ENCODE assay signal across 8 cellular contexts in genomic region chr19:869245-870177, GRCh38. TPM values are rescaled to one million over a fixed set of nuclear protein-coding genes. Genes with fewer than 3 reads are reported as not detected.
A peak's percentile ranks its signal among the peaks of the same experiment; 100 is the strongest.
DNase-seq lines count a peak whose midpoint lies in the region; ATAC-seq and FAIRE-seq lines count a peak whose summit lies in the region.

No MANE protein-coding gene starts in this region.

- WGBS in small intestine, 3 donors: 71 to 82% (median 77%) methylated on average over 28 to 29 of the region's 29 CpGs

- no peaks in the 10 kb centered on the region for H3K9me3 ChIP-seq in adipocyte (ENCODE audit: control insufficient read depth, low read length)
- H3K9me3 ChIP-seq in small intestine (ENCODE audit: control insufficient read depth, low read depth): no peaks in the 10 kb centered on the region

- ATAC-seq in left ventricle myocardium superior: peak; percentile 33
- ATAC-seq in stimulated activated effector memory CD8-positive, alpha-beta T cell treated with anti-CD3 and anti-CD28 coated beads, Interleukin-12 subunit alpha, Interleukin-12 subunit beta, amount 100 ng/mL, for 72 hours: no peak
- ATAC-seq in GM21528 (IDR thresholded peaks at IDR 0.05; ENCODE audit: low FRiP score, unreplicated experiment): no peak
- ATAC-seq in GM18907 (IDR thresholded peaks at IDR 0.05; ENCODE audit: unreplicated experiment): no peak
- no peak for ATAC-seq in GM21723 (IDR thresholded peaks at IDR 0.05; ENCODE audit: unreplicated experiment)

- H3K27ac Mint-ChIP-seq in stimulated activated effector memory CD8-positive, alpha-beta T cell treated with anti-CD3 and anti-CD28 coated beads, Interleukin-12 subunit alpha, Interleukin-12 subunit beta, amount 100 ng/mL, for 72 hours: peak overlapping the region; percentile 76

- H3K9me3 Mint-ChIP-seq in stimulated activated effector memory CD8-positive, alpha-beta T cell treated with anti-CD3 and anti-CD28 coated beads, Interleukin-12 subunit alpha, Interleukin-12 subunit beta, amount 100 ng/mL, for 72 hours: no peaks in the 10 kb centered on the region

- no peak overlapping the region for H3K4me3 Mint-ChIP-seq in stimulated activated effector memory CD8-positive, alpha-beta T cell treated with anti-CD3 and anti-CD28 coated beads, Interleukin-12 subunit alpha, Interleukin-12 subunit beta, amount 100 ng/mL, for 72 hours

- intact Hi-C loops in left ventricle myocardium superior (cut with micrococcal nuclease): no loop called here

- peaks cover 24% of the 10 kb centered on the region for H3K4me1 Mint-ChIP-seq in stimulated activated effector memory CD8-positive, alpha-beta T cell treated with anti-CD3 and anti-CD28 coated beads, Interleukin-12 subunit alpha, Interleukin-12 subunit beta, amount 100 ng/mL, for 72 hours

- no peaks in the 10 kb centered on the region for H3K27me3 ChIP-seq in adipocyte (replicated peaks; ENCODE audit: control insufficient read depth, insufficient read depth, low read length)
- no peaks in the 10 kb centered on the region for H3K27me3 ChIP-seq in small intestine (ENCODE audit: control insufficient read depth in 2 of 2, insufficient read depth in 2 of 2, low read length in 2 of 2)

- FAIRE-seq in small intestine (lab: Jason Lieb, UNC): no peak

- peak; percentile 90 for DNase-seq in HCEC 1CT
- peak; percentile 97 for DNase-seq in adipocyte (ENCODE audit: low read depth)
- DNase-seq in left ventricle myocardium superior: peak; percentile 76
- DNase-seq in stimulated activated effector memory CD8-positive, alpha-beta T cell treated with anti-CD3 and anti-CD28 coated beads, Interleukin-12 subunit alpha, Interleukin-12 subunit beta, amount 100 ng/mL, for 72 hours (ENCODE audit: low spot score in 2 of 2): no peak
- no peak for DNase-seq in small intestine

- peak overlapping the region; percentile 55 for H3K9ac ChIP-seq in adipocyte (ENCODE audit: low read length)

- H3K36me3 Mint-ChIP-seq in stimulated activated effector memory CD8-positive, alpha-beta T cell treated with anti-CD3 and anti-CD28 coated beads, Interleukin-12 subunit alpha, Interleukin-12 subunit beta, amount 100 ng/mL, for 72 hours: peaks cover 42% of the 10 kb centered on the region

- peak overlapping the region in 1 of 2 donors; percentile 80 for H3K27ac ChIP-seq in small intestine (ENCODE audit: low read depth in 1 of 2, low read length in 1 of 2)

- H3K4me3 ChIP-seq in adipocyte (ENCODE audit: low read length) (no peak overlapping the region), small intestine (ENCODE audit: low read depth in 1 of 2, low read length in 2 of 2) (no peak overlapping the region)

- H3K4me1 ChIP-seq in adipocyte (ENCODE audit: control insufficient read depth, insufficient read depth, low read length) (peaks cover 23% of the 10 kb centered on the region), small intestine (ENCODE audit: control insufficient read depth in 2 of 2, insufficient read depth in 1 of 2, low read depth in 1 of 2, low read length in 1 of 2) (peaks cover 0 to 3% of the 10 kb centered on the region in 2 donors)

- H3K36me3 ChIP-seq in adipocyte (ENCODE audit: control insufficient read depth, insufficient read depth, low read length, severe bottlenecking): peaks cover 3% of the 10 kb centered on the region
- H3K36me3 ChIP-seq in small intestine (ENCODE audit: control insufficient read depth in 2 of 2, insufficient read depth in 2 of 2, low read length in 2 of 2): peaks cover 0 to 7% of the 10 kb centered on the region in 2 donors

RNA-seq across cellular contexts. Expression of gene CFD, which starts 10.0 kb away (rescaled TPM):
- total RNA-seq in left ventricle myocardium superior: 252 TPM
- polyA plus RNA-seq in small intestine: 100 to 1,000 TPM in 1 of 3 donors, 10 to 100 TPM in 1, 1 to 10 TPM in 1; 3.8 to 601 (median 36.2) TPM

RNA-seq across cellular contexts. Expression of gene ELANE, which starts 17.4 kb away (rescaled TPM):
- 1.5 TPM for total RNA-seq in left ventricle myocardium superior
- 1 to 10 TPM in 1 of 3 donors, not detected in 2; 1.8 TPM for polyA plus RNA-seq in small intestine

RNA-seq across cellular contexts. Expression of gene MED16, which starts 23.5 kb away (rescaled TPM):
- 23.7 TPM for total RNA-seq in left ventricle myocardium superior
- polyA plus RNA-seq in small intestine: 100 to 1,000 TPM in 1 of 3 donors, 10 to 100 TPM in 2; 39.0 to 107 (median 94.8) TPM

RNA-seq across cellular contexts. Expression of gene RNU6-9, which starts 23.8 kb away (rescaled TPM):
- total RNA-seq in left ventricle myocardium superior: not detected
- polyA plus RNA-seq in small intestine: not detected

RNA-seq across cellular contexts. Expression of gene PRTN3, which starts 28.7 kb away (rescaled TPM):
- not detected for total RNA-seq in left ventricle myocardium superior
- not detected for polyA plus RNA-seq in small intestine

Comparison
In these comparisons a context has a peak if more than half of its experiments do, and no peak if none do; other contexts are left out.
1. DNase-seq: peak in HCEC 1CT (single experiment), adipocyte (single experiment) and left ventricle myocardium superior (single experiment); none in stimulated activated effector memory CD8-positive, alpha-beta T cell treated with anti-CD3 and anti-CD28 coated beads, Interleukin-12 subunit alpha, Interleukin-12 subunit beta, amount 100 ng/mL, for 72 hours (0 of 2) and small intestine (single experiment).